In the genomic region with DNA sequence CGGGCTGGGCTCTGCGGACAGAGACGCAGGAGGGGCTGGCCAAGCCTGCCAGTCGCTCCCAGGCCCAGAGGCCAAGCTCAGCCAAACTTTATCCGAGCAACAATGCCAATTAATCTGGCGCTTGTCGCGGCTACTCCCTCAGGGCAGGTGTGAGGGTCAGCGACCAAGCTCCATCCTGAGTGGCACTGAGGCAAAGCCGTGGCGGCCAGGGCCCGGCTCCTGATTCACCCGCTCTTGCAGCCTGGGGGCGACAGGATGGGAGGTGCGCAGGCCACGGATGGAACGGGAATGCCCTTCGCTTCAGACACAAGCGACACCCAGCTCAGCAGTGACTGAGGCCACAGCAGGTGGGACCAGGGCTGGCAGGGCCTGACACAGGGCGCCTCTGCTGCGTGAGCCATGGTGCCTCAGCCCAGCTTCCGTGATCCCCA, we compare ENCODE assay signal across 1 cellular context.
TF ChIP-seq lines count a peak whose summit lies in the region.

No MANE protein-coding gene starts in this region.

TF ChIP-seq in H1, 55 proteins besides CTCF, POLR2A, EP300 and RAD21:
- TF ChIP-seq TBP (IDR thresholded peaks at IDR 0.05; ENCODE audit: low read depth, low read length) (no peak), CREB1 (IDR thresholded peaks at IDR 0.05) (no peak), BCL11A (IDR thresholded peaks at IDR 0.05; ENCODE audit: low read depth in 2 of 2, low read length in 2 of 2) (no peak), HDAC6 (IDR thresholded peaks at IDR 0.05; ENCODE audit: low read depth, low read length) (no peak), POU5F1 (IDR thresholded peaks at IDR 0.05; ENCODE audit: low read depth, low read length) (no peak), KDM1A (IDR thresholded peaks at IDR 0.05; ENCODE audit: borderline replicate concordance, low read length) (no peak), POLR2AphosphoS5 (IDR thresholded peaks at IDR 0.05; ENCODE audit: low read depth, low read length) (no peak), KDM4A (IDR thresholded peaks at IDR 0.05; ENCODE audit: low read depth, low read length, severe bottlenecking) (no peak), SIN3A (conservative IDR thresholded peaks at IDR 0.05 in 1 of 2, IDR thresholded peaks at IDR 0.05 in 1 of 2; ENCODE audit: low read depth in 1 of 2, low read length in 2 of 2) (no peak), SUZ12 (IDR thresholded peaks at IDR 0.05; ENCODE audit: low read length) (no peak), HDAC2 (IDR thresholded peaks at IDR 0.05; ENCODE audit: borderline replicate concordance in 1 of 2, low read depth in 2 of 2, low read length in 2 of 2) (no peak), NRF1 (IDR thresholded peaks at IDR 0.05; ENCODE audit: low read depth, low read length) (no peak), CHD1 (IDR thresholded peaks at IDR 0.05; ENCODE audit: low read depth, low read length) (no peak), PHF8 (conservative IDR thresholded peaks at IDR 0.05; ENCODE audit: low read depth, low read length) (no peak), RFX5 (IDR thresholded peaks at IDR 0.05; ENCODE audit: borderline replicate concordance, low read depth, low read length) (no peak), NANOG (IDR thresholded peaks at IDR 0.05; ENCODE audit: insufficient read depth, low read depth, low read length, poor library complexity, severe bottlenecking) (no peak), EGR1 (IDR thresholded peaks at IDR 0.05; ENCODE audit: borderline replicate concordance, low read depth, low read length) (no peak)
- TF ChIP-seq, protein P1, sequence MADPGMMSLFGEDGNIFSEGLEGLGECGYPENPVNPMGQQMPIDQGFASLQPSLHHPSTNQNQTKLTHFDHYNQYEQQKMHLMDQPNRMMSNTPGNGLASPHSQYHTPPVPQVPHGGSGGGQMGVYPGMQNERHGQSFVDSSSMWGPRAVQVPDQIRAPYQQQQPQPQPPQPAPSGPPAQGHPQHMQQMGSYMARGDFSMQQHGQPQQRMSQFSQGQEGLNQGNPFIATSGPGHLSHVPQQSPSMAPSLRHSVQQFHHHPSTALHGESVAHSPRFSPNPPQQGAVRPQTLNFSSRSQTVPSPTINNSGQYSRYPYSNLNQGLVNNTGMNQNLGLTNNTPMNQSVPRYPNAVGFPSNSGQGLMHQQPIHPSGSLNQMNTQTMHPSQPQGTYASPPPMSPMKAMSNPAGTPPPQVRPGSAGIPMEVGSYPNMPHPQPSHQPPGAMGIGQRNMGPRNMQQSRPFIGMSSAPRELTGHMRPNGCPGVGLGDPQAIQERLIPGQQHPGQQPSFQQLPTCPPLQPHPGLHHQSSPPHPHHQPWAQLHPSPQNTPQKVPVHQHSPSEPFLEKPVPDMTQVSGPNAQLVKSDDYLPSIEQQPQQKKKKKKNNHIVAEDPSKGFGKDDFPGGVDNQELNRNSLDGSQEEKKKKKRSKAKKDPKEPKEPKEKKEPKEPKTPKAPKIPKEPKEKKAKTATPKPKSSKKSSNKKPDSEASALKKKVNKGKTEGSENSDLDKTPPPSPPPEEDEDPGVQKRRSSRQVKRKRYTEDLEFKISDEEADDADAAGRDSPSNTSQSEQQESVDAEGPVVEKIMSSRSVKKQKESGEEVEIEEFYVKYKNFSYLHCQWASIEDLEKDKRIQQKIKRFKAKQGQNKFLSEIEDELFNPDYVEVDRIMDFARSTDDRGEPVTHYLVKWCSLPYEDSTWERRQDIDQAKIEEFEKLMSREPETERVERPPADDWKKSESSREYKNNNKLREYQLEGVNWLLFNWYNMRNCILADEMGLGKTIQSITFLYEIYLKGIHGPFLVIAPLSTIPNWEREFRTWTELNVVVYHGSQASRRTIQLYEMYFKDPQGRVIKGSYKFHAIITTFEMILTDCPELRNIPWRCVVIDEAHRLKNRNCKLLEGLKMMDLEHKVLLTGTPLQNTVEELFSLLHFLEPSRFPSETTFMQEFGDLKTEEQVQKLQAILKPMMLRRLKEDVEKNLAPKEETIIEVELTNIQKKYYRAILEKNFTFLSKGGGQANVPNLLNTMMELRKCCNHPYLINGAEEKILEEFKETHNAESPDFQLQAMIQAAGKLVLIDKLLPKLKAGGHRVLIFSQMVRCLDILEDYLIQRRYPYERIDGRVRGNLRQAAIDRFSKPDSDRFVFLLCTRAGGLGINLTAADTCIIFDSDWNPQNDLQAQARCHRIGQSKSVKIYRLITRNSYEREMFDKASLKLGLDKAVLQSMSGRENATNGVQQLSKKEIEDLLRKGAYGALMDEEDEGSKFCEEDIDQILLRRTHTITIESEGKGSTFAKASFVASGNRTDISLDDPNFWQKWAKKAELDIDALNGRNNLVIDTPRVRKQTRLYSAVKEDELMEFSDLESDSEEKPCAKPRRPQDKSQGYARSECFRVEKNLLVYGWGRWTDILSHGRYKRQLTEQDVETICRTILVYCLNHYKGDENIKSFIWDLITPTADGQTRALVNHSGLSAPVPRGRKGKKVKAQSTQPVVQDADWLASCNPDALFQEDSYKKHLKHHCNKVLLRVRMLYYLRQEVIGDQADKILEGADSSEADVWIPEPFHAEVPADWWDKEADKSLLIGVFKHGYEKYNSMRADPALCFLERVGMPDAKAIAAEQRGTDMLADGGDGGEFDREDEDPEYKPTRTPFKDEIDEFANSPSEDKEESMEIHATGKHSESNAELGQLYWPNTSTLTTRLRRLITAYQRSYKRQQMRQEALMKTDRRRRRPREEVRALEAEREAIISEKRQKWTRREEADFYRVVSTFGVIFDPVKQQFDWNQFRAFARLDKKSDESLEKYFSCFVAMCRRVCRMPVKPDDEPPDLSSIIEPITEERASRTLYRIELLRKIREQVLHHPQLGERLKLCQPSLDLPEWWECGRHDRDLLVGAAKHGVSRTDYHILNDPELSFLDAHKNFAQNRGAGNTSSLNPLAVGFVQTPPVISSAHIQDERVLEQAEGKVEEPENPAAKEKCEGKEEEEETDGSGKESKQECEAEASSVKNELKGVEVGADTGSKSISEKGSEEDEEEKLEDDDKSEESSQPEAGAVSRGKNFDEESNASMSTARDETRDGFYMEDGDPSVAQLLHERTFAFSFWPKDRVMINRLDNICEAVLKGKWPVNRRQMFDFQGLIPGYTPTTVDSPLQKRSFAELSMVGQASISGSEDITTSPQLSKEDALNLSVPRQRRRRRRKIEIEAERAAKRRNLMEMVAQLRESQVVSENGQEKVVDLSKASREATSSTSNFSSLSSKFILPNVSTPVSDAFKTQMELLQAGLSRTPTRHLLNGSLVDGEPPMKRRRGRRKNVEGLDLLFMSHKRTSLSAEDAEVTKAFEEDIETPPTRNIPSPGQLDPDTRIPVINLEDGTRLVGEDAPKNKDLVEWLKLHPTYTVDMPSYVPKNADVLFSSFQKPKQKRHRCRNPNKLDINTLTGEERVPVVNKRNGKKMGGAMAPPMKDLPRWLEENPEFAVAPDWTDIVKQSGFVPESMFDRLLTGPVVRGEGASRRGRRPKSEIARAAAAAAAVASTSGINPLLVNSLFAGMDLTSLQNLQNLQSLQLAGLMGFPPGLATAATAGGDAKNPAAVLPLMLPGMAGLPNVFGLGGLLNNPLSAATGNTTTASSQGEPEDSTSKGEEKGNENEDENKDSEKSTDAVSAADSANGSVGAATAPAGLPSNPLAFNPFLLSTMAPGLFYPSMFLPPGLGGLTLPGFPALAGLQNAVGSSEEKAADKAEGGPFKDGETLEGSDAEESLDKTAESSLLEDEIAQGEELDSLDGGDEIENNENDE (IDR thresholded peaks at IDR 0.05; ENCODE audit: insufficient replicate concordance, low read length): no peak
- TF ChIP-seq, protein P2, sequence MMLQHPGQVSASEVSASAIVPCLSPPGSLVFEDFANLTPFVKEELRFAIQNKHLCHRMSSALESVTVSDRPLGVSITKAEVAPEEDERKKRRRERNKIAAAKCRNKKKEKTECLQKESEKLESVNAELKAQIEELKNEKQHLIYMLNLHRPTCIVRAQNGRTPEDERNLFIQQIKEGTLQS (IDR thresholded peaks at IDR 0.05; ENCODE audit: insufficient read depth, low read depth, low read length): no peak
- TF ChIP-seq, protein P3, sequence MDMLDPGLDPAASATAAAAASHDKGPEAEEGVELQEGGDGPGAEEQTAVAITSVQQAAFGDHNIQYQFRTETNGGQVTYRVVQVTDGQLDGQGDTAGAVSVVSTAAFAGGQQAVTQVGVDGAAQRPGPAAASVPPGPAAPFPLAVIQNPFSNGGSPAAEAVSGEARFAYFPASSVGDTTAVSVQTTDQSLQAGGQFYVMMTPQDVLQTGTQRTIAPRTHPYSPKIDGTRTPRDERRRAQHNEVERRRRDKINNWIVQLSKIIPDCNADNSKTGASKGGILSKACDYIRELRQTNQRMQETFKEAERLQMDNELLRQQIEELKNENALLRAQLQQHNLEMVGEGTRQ (IDR thresholded peaks at IDR 0.05; ENCODE audit: low read length): no peak
TF ChIP-seq in H1: peak in this region for 0.
